In genomic region chr17:76397687-76398522, GRCh38 we compare ENCODE assay signal across 8 cellular contexts. TPM values are rescaled to one million over a fixed set of nuclear protein-coding genes. Genes with fewer than 3 reads are reported as not detected.
A peak's percentile ranks its signal among the peaks of the same experiment; 100 is the strongest.
DNase-seq lines count a peak whose midpoint lies in the region; ATAC-seq and TF ChIP-seq lines count a peak whose summit lies in the region.

No MANE protein-coding gene starts in this region.

- ATAC-seq in activated naive CD8-positive, alpha-beta T cell treated with anti-CD3 and anti-CD28 coated beads, Interleukin-2, amount 50 U/mL, for 24 hours = peak; percentile 76
- ATAC-seq in heart right ventricle (peak; percentile 74 to 89 (median 85)), HG03439 (IDR thresholded peaks at IDR 0.05; ENCODE audit: unreplicated experiment) (no peak), GM21515 (IDR thresholded peaks at IDR 0.05; ENCODE audit: unreplicated experiment) (no peak)

- no peaks in the 10 kb centered on the region for H3K4me1 Mint-ChIP-seq in activated naive CD8-positive, alpha-beta T cell treated with anti-CD3 and anti-CD28 coated beads, Interleukin-2, amount 50 U/mL, for 24 hours

- peaks cover 37% of the 10 kb centered on the region for H3K36me3 Mint-ChIP-seq in activated naive CD8-positive, alpha-beta T cell treated with anti-CD3 and anti-CD28 coated beads, Interleukin-2, amount 50 U/mL, for 24 hours (ENCODE audit: low read depth)

- intact Hi-C loops in heart right ventricle (cut with DNase I) = loop anchor here (2.0 to 10.0 kb wide), 6 partner anchors 46 to 293 kb away; partner anchors contain the start of genes QRICH2 (in 2 of the 10), EXOC7 (in 1 of the 10) and PRPSAP1 (in 1 of the 10)

- peaks cover 3 to 16% (median 6%) of the 10 kb centered on the region in 9 donors for H3K4me1 ChIP-seq in heart right ventricle

- WGBS in heart right ventricle, 2 donors = 60 to 61% methylated on average over 16 of the region's 16 CpGs

- H3K27me3 ChIP-seq in heart right ventricle = no peaks in the 10 kb centered on the region

- H3K27me3 Mint-ChIP-seq in activated naive CD8-positive, alpha-beta T cell treated with anti-CD3 and anti-CD28 coated beads, Interleukin-2, amount 50 U/mL, for 24 hours = no peaks in the 10 kb centered on the region

- no peak overlapping the region for H3K27ac Mint-ChIP-seq in activated naive CD8-positive, alpha-beta T cell treated with anti-CD3 and anti-CD28 coated beads, Interleukin-2, amount 50 U/mL, for 24 hours

- H3K9me3 ChIP-seq in heart right ventricle = no peaks in the 10 kb centered on the region

- H3K9me3 Mint-ChIP-seq in activated naive CD8-positive, alpha-beta T cell treated with anti-CD3 and anti-CD28 coated beads, Interleukin-2, amount 50 U/mL, for 24 hours = no peaks in the 10 kb centered on the region

- H3K27ac ChIP-seq in heart right ventricle = peak overlapping the region in 1 of 10 donors; percentile 17

- H3K4me3 ChIP-seq in heart right ventricle (no peak overlapping the region), retinal pigment epithelial cell (ENCODE audit: low read length) (no peak overlapping the region)

- DNase-seq in GM10266 (ENCODE audit: extremely low spot score) (peak; percentile 85), NCI-H1105 (lab: John Stamatoyannopoulos, UW) (peak; percentile 69), T follicular helper cell (ENCODE audit: low read depth) (peak; percentile 77), heart right ventricle (peak; percentile 87 to 91), retinal pigment epithelial cell (ENCODE audit: low read depth) (no peak)
- peak; percentile 85 for DNase-seq in activated naive CD8-positive, alpha-beta T cell treated with anti-CD3 and anti-CD28 coated beads, Interleukin-2, amount 50 U/mL, for 24 hours

- peaks cover 0 to 100% (median 54%) of the 10 kb centered on the region in 9 donors for H3K36me3 ChIP-seq in heart right ventricle

- TF ChIP-seq CTCF in GM10266 (IDR thresholded peaks at IDR 0.05; ENCODE audit: control insufficient read depth, insufficient read depth, low read depth, missing control alignments) (peak; percentile 98), heart right ventricle (IDR thresholded peaks at IDR 0.05) (peak; percentile 96 to 99 (median 97)), retinal pigment epithelial cell (conservative IDR thresholded peaks at IDR 0.05; ENCODE audit: low read depth, low read length) (peak; percentile 97)

- no peak overlapping the region for H3K4me3 Mint-ChIP-seq in activated naive CD8-positive, alpha-beta T cell treated with anti-CD3 and anti-CD28 coated beads, Interleukin-2, amount 50 U/mL, for 24 hours

RNA-seq across cellular contexts. Expression of gene SPHK1, which starts 13.5 kb away (rescaled TPM):
- 10 to 100 TPM in 2 of 10 donors, 1 to 10 TPM in 8; 1.7 to 17.3 (median 3.2) TPM for total RNA-seq in heart right ventricle
- 10 to 100 TPM in 1 of 2 donors, 1 to 10 TPM in 1; 3.5 to 20.8 TPM for polyA plus RNA-seq in heart right ventricle

RNA-seq across cellular contexts. Expression of gene PRPSAP1, which starts 44.2 kb away (rescaled TPM):
- total RNA-seq in heart right ventricle = 10 to 100 TPM; 27.6 to 43.7 (median 34.7) TPM
- polyA plus RNA-seq in heart right ventricle = 10 to 100 TPM; 26.4 to 30.5 TPM

RNA-seq across cellular contexts. Expression of gene UBE2O, which starts 55.0 kb away (rescaled TPM):
- total RNA-seq in heart right ventricle = 10 to 100 TPM; 31.0 to 39.0 (median 36.9) TPM
- 10 to 100 TPM in 1 of 2 donors, 1 to 10 TPM in 1; 9.1 to 22.5 TPM for polyA plus RNA-seq in heart right ventricle

Comparison
In these comparisons a context has a peak if more than half of its experiments do, and no peak if none do; other contexts are left out.
1. ATAC-seq: peak in activated naive CD8-positive, alpha-beta T cell treated with anti-CD3 and anti-CD28 coated beads, Interleukin-2, amount 50 U/mL, for 24 hours (single experiment) and heart right ventricle (8 of 8); none in HG03439 (single experiment) and GM21515 (single experiment).
2. Peak in every context shown above with its lines, with median percentiles within 50 percentile points of each other: CTCF ChIP-seq.